In the genomic region with DNA sequence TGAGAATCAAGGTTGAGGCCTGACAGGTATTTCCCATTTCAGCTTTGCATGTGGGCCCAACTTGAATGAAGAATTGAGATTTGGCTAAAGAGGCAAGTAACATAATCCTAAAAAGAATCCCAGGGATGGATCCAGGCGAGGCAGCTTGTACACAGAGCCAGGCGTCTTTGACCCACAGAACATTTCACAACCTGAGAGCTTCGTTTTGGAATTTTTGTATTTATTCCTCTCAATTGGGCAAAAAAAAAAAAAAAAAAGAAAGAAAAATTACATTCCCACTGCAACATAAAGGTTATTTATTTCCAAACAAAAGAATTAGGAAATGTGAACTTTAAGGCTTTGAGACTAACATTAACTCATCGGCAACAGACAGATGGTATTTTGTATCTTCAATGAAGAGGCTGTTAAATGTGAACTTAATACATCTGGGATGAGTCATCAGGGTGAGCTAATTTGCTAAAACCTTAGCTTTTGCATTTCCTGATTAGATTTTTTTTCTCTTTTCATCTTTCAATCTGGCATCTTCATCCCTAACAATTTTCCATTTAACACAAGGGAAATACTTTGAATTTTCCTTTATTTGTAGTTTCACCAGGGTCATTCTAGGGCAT, we compare ENCODE assay signal across 1 cellular context.
TF ChIP-seq lines count a peak whose summit lies in the region.

No MANE protein-coding gene starts in this region.

TF ChIP-seq in SK-N-SH, 30 proteins besides CTCF, POLR2A, EP300 and RAD21 (continued from another document):
- TF ChIP-seq, protein P1, sequence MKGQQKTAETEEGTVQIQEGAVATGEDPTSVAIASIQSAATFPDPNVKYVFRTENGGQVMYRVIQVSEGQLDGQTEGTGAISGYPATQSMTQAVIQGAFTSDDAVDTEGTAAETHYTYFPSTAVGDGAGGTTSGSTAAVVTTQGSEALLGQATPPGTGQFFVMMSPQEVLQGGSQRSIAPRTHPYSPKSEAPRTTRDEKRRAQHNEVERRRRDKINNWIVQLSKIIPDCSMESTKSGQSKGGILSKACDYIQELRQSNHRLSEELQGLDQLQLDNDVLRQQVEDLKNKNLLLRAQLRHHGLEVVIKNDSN (IDR thresholded peaks at IDR 0.05; ENCODE audit: borderline replicate concordance, low read depth): no peak
- TF ChIP-seq PBX3 (IDR thresholded peaks at IDR 0.05) (peak; percentile 59), USF2 (IDR thresholded peaks at IDR 0.05; ENCODE audit: borderline replicate concordance, low read depth, low read length) (no peak), RCOR1 (IDR thresholded peaks at IDR 0.05; ENCODE audit: low read length) (no peak)
- TF ChIP-seq, protein P2, sequence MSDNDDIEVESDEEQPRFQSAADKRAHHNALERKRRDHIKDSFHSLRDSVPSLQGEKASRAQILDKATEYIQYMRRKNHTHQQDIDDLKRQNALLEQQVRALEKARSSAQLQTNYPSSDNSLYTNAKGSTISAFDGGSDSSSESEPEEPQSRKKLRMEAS (IDR thresholded peaks at IDR 0.05; ENCODE audit: low read depth): no peak
